In the genomic region with DNA sequence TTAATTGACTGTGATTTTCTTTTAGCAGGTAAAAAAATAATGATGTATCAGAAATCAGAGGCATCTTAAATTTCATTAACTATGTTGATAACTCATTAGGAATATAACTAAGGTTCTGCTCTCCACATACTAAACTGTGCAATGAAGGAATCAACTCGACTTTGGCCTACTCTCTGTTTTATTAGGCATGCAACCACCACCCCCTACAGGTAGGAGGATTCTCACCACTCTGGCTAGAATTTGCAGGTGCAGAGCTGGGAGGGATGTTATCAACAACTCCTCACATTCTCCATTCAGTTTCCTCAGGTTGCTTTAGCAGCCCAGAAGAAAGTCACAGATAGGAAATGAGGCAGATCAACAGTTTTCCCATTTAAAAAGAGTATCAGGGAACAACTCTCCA, we compare ENCODE assay signal across 10 cellular contexts.
DNase-seq lines count a peak whose midpoint lies in the region; ATAC-seq and TF ChIP-seq lines count a peak whose summit lies in the region.
"Had no signal": no experiment of that assay in that cellular context is flagged by ENCODE, and none has a peak within 500 bp of the region (broad histone marks: within the 10 kb centered on the region; RNA-seq: fewer than 3 reads in every experiment).

No MANE protein-coding gene starts in this region.

- H3K4me3 ChIP-seq in SK-N-SH (ENCODE audit: low read depth in 2 of 2, low read length in 1 of 2) = no peak overlapping the region
- no peak overlapping the region for H3K4me3 ChIP-seq in naive thymus-derived CD4-positive, alpha-beta T cell (ENCODE audit: low read length)

- H3K9me3 ChIP-seq in SK-N-SH = no peaks in the 10 kb centered on the region
- H3K9me3 ChIP-seq in naive thymus-derived CD4-positive, alpha-beta T cell (ENCODE audit: control insufficient read depth in 2 of 3, low read length in 3 of 3) = no peaks in the 10 kb centered on the region

- intact Hi-C loops in naive thymus-derived CD4-positive, alpha-beta T cell (cut with micrococcal nuclease) = no loop called here

- no peak for TF ChIP-seq EP300 in SK-N-SH (IDR thresholded peaks at IDR 0.05; ENCODE audit: borderline replicate concordance in 1 of 2, low read depth in 1 of 2, low read length in 1 of 2)

- H3K27me3 ChIP-seq in SK-N-SH (ENCODE audit: insufficient read depth) = no peaks in the 10 kb centered on the region
- no peaks in the 10 kb centered on the region for H3K27me3 ChIP-seq in naive thymus-derived CD4-positive, alpha-beta T cell (ENCODE audit: control insufficient read depth in 2 of 2, insufficient read depth in 2 of 2, low read length in 2 of 2)

- no peaks in the 10 kb centered on the region for H3F3A ChIP-seq in SK-N-SH (replicated peaks; ENCODE audit: insufficient read depth)

- no peak overlapping the region for H3K4me3 Mint-ChIP-seq in type B pancreatic cell
- no peak overlapping the region for H3K4me3 Mint-ChIP-seq in naive thymus-derived CD4-positive, alpha-beta T cell
- H3K4me3 Mint-ChIP-seq: activated CD8-positive, alpha-beta T cell treated with anti-CD3 and anti-CD28 coated beads for 36 hours had no signal

- no peaks in the 10 kb centered on the region for H4K20me1 ChIP-seq in SK-N-SH (ENCODE audit: insufficient read depth)

- no peak overlapping the region for H3K4me2 ChIP-seq in SK-N-SH

- no peak overlapping the region for H3K27ac Mint-ChIP-seq in type B pancreatic cell
- no peak overlapping the region for H3K27ac Mint-ChIP-seq in naive thymus-derived CD4-positive, alpha-beta T cell
- H3K27ac Mint-ChIP-seq: activated CD8-positive, alpha-beta T cell treated with anti-CD3 and anti-CD28 coated beads for 36 hours had no signal

- ATAC-seq in naive thymus-derived CD4-positive, alpha-beta T cell = no peak
- no peak for ATAC-seq in GM18858 (IDR thresholded peaks at IDR 0.05; ENCODE audit: unreplicated experiment)
- ATAC-seq: activated CD8-positive, alpha-beta T cell treated with anti-CD3 and anti-CD28 coated beads for 36 hours had no signal

- TF ChIP-seq CTCF in SK-N-SH (IDR thresholded peaks at IDR 0.05) (peak; percentile 18; the same call in 1 of the 2 replicates), type B pancreatic cell (conservative IDR thresholded peaks at IDR 0.05) (peak; percentile 50)

- H3K27ac ChIP-seq in SK-N-SH (ENCODE audit: low read depth in 2 of 2, low read length in 1 of 2) = no peak overlapping the region
- no peak overlapping the region for H3K27ac ChIP-seq in naive thymus-derived CD4-positive, alpha-beta T cell (ENCODE audit: low read depth, low read length)

- peak; percentile 35; the same call in 1 of the 2 replicates for TF ChIP-seq RAD21 in SK-N-SH (IDR thresholded peaks at IDR 0.05; ENCODE audit: low read length)

- H3K4me1 ChIP-seq in SK-N-SH (ENCODE audit: control insufficient read depth in 1 of 2, insufficient read depth in 2 of 2, low read depth in 1 of 2, low read length in 1 of 2) = no peaks in the 10 kb centered on the region
- H3K4me1 ChIP-seq in naive thymus-derived CD4-positive, alpha-beta T cell (ENCODE audit: control insufficient read depth in 2 of 2, insufficient read depth in 2 of 2, low read length in 2 of 2) = no peaks in the 10 kb centered on the region

- DNase-seq in NCI-H82 (lab: John Stamatoyannopoulos, UW) = peak; percentile 47
- DNase-seq in NCI-H82 treated with DMSO at 0.1 percent for 48 hours (lab: John Stamatoyannopoulos, UW; ENCODE audit: unreplicated experiment) = no peak
- peak; percentile 4 for DNase-seq in SK-N-SH
- peak; percentile 58 for DNase-seq in iPS-NIHi11 (ENCODE audit: low spot score)
- no peak for DNase-seq in type B pancreatic cell (ENCODE audit: extremely low spot score, unreplicated experiment)
- no peak for DNase-seq in naive thymus-derived CD4-positive, alpha-beta T cell
- DNase-seq in NCI-H146 (lab: John Stamatoyannopoulos, UW) = no peak
- DNase-seq: activated CD8-positive, alpha-beta T cell treated with anti-CD3 and anti-CD28 coated beads for 36 hours; small intestine had no signal

- H3K4me1 Mint-ChIP-seq in type B pancreatic cell (ENCODE audit: unreplicated experiment) = no peaks in the 10 kb centered on the region
- no peaks in the 10 kb centered on the region for H3K4me1 Mint-ChIP-seq in naive thymus-derived CD4-positive, alpha-beta T cell

- no peaks in the 10 kb centered on the region for H3K27me3 Mint-ChIP-seq in type B pancreatic cell
- H3K27me3 Mint-ChIP-seq in naive thymus-derived CD4-positive, alpha-beta T cell = peaks cover 0 to 11% (median 10%) of the 10 kb centered on the region in 5 donors

- no peaks in the 10 kb centered on the region for H3K36me3 Mint-ChIP-seq in type B pancreatic cell
- no peaks in the 10 kb centered on the region for H3K36me3 Mint-ChIP-seq in naive thymus-derived CD4-positive, alpha-beta T cell

- CTCF ChIA-PET in SK-N-SH (lab: Yijun Ruan, JAX) = no interaction called here
- CTCF ChIA-PET in naive thymus-derived CD4-positive, alpha-beta T cell (lab: Charles Lee) = no interaction called here

- H3K79me2 ChIP-seq in SK-N-SH (ENCODE audit: insufficient read depth) = no peaks in the 10 kb centered on the region

- no peaks in the 10 kb centered on the region for H3K36me3 ChIP-seq in SK-N-SH (replicated peaks in 1 of 2; ENCODE audit: control insufficient read depth in 1 of 2, insufficient read depth in 2 of 2, low read length in 1 of 2)
- no peaks in the 10 kb centered on the region for H3K36me3 ChIP-seq in naive thymus-derived CD4-positive, alpha-beta T cell (ENCODE audit: control insufficient read depth in 2 of 3, insufficient read depth in 3 of 3, low read length in 3 of 3)

- H2AFZ ChIP-seq in SK-N-SH (ENCODE audit: low read depth) = no peak overlapping the region

- peaks cover 4% of the 10 kb centered on the region for H3K9me3 Mint-ChIP-seq in type B pancreatic cell
- H3K9me3 Mint-ChIP-seq in naive thymus-derived CD4-positive, alpha-beta T cell = peaks cover 0 to 6% (median 2%) of the 10 kb centered on the region in 11 donors
- H3K9me3 Mint-ChIP-seq: activated CD8-positive, alpha-beta T cell treated with anti-CD3 and anti-CD28 coated beads for 36 hours had no signal

- WGBS in SK-N-SH (ENCODE audit: low lambda C conversion rate) = 0% methylated on average over 1 of the region's 1 CpG

- POLR2A ChIA-PET in SK-N-SH (lab: Yijun Ruan, JAX) = no interaction called here
- POLR2A ChIA-PET in naive thymus-derived CD4-positive, alpha-beta T cell (lab: Charles Lee) = no interaction called here

- H3K9ac ChIP-seq in SK-N-SH = no peak overlapping the region

- H3K9me2 ChIP-seq in SK-N-SH = no peaks in the 10 kb centered on the region

TF ChIP-seq in SK-N-SH, 30 proteins besides CTCF, POLR2A, EP300 and RAD21:
- TF ChIP-seq GATA2 (CRISPR knock-in tag; IDR thresholded peaks at IDR 0.05) (no peak), YY1 (IDR thresholded peaks at IDR 0.05; ENCODE audit: low read depth) (no peak), NRF1 (IDR thresholded peaks at IDR 0.05; ENCODE audit: low read depth, low read length) (no peak)
TF ChIP-seq in SK-N-SH: peak in this region for 0.

Comparison
In these comparisons a context has a peak if more than half of its experiments do, and no peak if none do; other contexts are left out.
1. DNase-seq: peak in NCI-H82 (single experiment), SK-N-SH (single experiment) and iPS-NIHi11 (single experiment); none in NCI-H82 treated with DMSO at 0.1 percent for 48 hours (single experiment), type B pancreatic cell (single experiment), naive thymus-derived CD4-positive, alpha-beta T cell (0 of 9) and NCI-H146 (single experiment).